18 cellular contexts compared by ENCODE assay signal in genomic region chr12:6432991-6433390, GRCh38. TPM values are rescaled to one million over a fixed set of nuclear protein-coding genes. Genes with fewer than 3 reads are reported as not detected.
A peak's percentile ranks its signal among the peaks of the same experiment; 100 is the strongest.
DNase-seq lines count a peak whose midpoint lies in the region; ATAC-seq, FAIRE-seq and TF ChIP-seq lines count a peak whose summit lies in the region.
"Had no signal": no experiment of that assay in that cellular context is flagged by ENCODE, and none has a peak within 500 bp of the region (broad histone marks: within the 10 kb centered on the region; RNA-seq: fewer than 3 reads in every experiment).

No MANE protein-coding gene starts in this region.

- H3K27me3 Mint-ChIP-seq in CD4-positive, alpha-beta T cell, result no peaks in the 10 kb centered on the region
- H3K27me3 Mint-ChIP-seq in activated B cell treated with CpG ODN at 0.5 μM for 24 hours, result no peaks in the 10 kb centered on the region
- H3K27me3 Mint-ChIP-seq in memory B cell, result no peaks in the 10 kb centered on the region

- no peak for TF ChIP-seq CTCF in CD4-positive, alpha-beta T cell (IDR thresholded peaks at IDR 0.05)
- TF ChIP-seq CTCF in activated B cell treated with CpG ODN at 0.5 μM for 24 hours (IDR thresholded peaks at IDR 0.05), result no peak

- no peaks in the 10 kb centered on the region for H3K9me3 ChIP-seq in CD4-positive, alpha-beta T cell (ENCODE audit: control insufficient read depth, low read length)

- H3K36me3 Mint-ChIP-seq in CD4-positive, alpha-beta T cell (ENCODE audit: low read depth), result no peaks in the 10 kb centered on the region
- no peaks in the 10 kb centered on the region for H3K36me3 Mint-ChIP-seq in activated B cell treated with CpG ODN at 0.5 μM for 24 hours (ENCODE audit: low read depth)
- H3K36me3 Mint-ChIP-seq in memory B cell, result no peaks in the 10 kb centered on the region

- peak; percentile 56 for ATAC-seq in CD4-positive, alpha-beta T cell (ENCODE audit: poor library complexity)
- ATAC-seq in activated B cell treated with CpG ODN at 0.5 μM for 24 hours (ENCODE audit: low read depth) (peak; percentile 57), memory B cell (ENCODE audit: low read depth) (peak; percentile 88), left ventricle myocardium superior (no peak)

- no peak for FAIRE-seq in GM12891 (lab: Jason Lieb, UNC)
- FAIRE-seq: HTR-8/SVneo had no signal

- TF ChIP-seq POLR2A in GM12891 (IDR thresholded peaks at IDR 0.05; ENCODE audit: low read depth, low read length), result no peak

- CTCF ChIA-PET in CD4-positive, alpha-beta T cell (lab: Charles Lee), result interaction anchor here (1.4 kb wide), 1 partner anchor 33 kb away, joined by 4 read pairs; no protein-coding TSS in a partner anchor
- CTCF ChIA-PET in activated B cell treated with CpG ODN at 0.5 μM for 24 hours (lab: Charles Lee), result interaction anchor here (1.0 to 2.3 kb wide), 2 partner anchors 10 to 33 kb away, joined by 3 to 8 read pairs; no protein-coding TSS in a partner anchor

- no peaks in the 10 kb centered on the region for H3K27me3 ChIP-seq in CD4-positive, alpha-beta T cell (ENCODE audit: control insufficient read depth, insufficient read depth, low read length)

- peaks cover 52% of the 10 kb centered on the region for H3K4me1 Mint-ChIP-seq in CD4-positive, alpha-beta T cell (ENCODE audit: low read depth)
- peaks cover 46% of the 10 kb centered on the region for H3K4me1 Mint-ChIP-seq in activated B cell treated with CpG ODN at 0.5 μM for 24 hours
- peaks cover 32% of the 10 kb centered on the region for H3K4me1 Mint-ChIP-seq in memory B cell

- intact Hi-C loops in CD4-positive, alpha-beta T cell (cut with DNase I, micrococcal nuclease), result no loop called here
- intact Hi-C loops in activated B cell treated with CpG ODN at 0.5 μM for 24 hours (cut with micrococcal nuclease) (no loop called here), left ventricle myocardium superior (cut with micrococcal nuclease) (no loop called here)

- no peak overlapping the region for H3K27ac ChIP-seq in CD4-positive, alpha-beta T cell (ENCODE audit: low read depth, low read length)

- POLR2A ChIA-PET in CD4-positive, alpha-beta T cell (lab: Charles Lee), result interaction anchor here (0.6 to 3.9 kb wide), 7 partner anchors 13 to 102 kb away, joined by 3 to 33 read pairs (median 26); partner anchors contain the start of genes CD27, GAPDH, TAPBPL and VAMP1
- POLR2A ChIA-PET in activated B cell treated with CpG ODN at 0.5 μM for 24 hours (lab: Charles Lee), result interaction anchor here (1.1 to 3.7 kb wide), 5 partner anchors 11 to 38 kb away, joined by 3 to 28 read pairs (median 19); partner anchors contain the start of genes CD27 and TAPBPL

- DNase-seq in CD4-positive, alpha-beta T cell, result peak in 2 of 10 experiments; percentile 10 to 20
- DNase-seq in GM12891 (ENCODE audit: insufficient read length, low spot score), result no peak
- DNase-seq in activated B cell treated with CpG ODN at 0.5 μM for 24 hours, result no peak
- no peak for DNase-seq in memory B cell (ENCODE audit: low spot score in 2 of 2)
- DNase-seq in DMS 273 treated with DMSO at 0.1 percent for 48 hours (lab: John Stamatoyannopoulos, UW), result no peak
- no peak for DNase-seq in left ventricle myocardium superior
- no peak for DNase-seq in medulla oblongata (ENCODE audit: extremely low spot score)
- DNase-seq: foreskin melanocyte, H9, NCI-H1930, NCI-H510A, OCI-M1 had no signal

- no peak overlapping the region for H3K4me3 Mint-ChIP-seq in CD4-positive, alpha-beta T cell
- peak overlapping the region; percentile 24 for H3K4me3 Mint-ChIP-seq in activated B cell treated with CpG ODN at 0.5 μM for 24 hours
- peak overlapping the region; percentile 41 for H3K4me3 Mint-ChIP-seq in memory B cell
- H3K4me3 Mint-ChIP-seq: nephron had no signal

- no peaks in the 10 kb centered on the region for H3K9me3 Mint-ChIP-seq in CD4-positive, alpha-beta T cell
- H3K9me3 Mint-ChIP-seq in activated B cell treated with CpG ODN at 0.5 μM for 24 hours (no peaks in the 10 kb centered on the region), memory B cell (no peaks in the 10 kb centered on the region)
- H3K9me3 Mint-ChIP-seq: nephron had no signal

- peak overlapping the region; percentile 91 for H3K27ac Mint-ChIP-seq in CD4-positive, alpha-beta T cell
- H3K27ac Mint-ChIP-seq in activated B cell treated with CpG ODN at 0.5 μM for 24 hours (peak overlapping the region; percentile 78), memory B cell (peak overlapping the region; percentile 82)

TF ChIP-seq in GM12891, 5 proteins besides CTCF, POLR2A, EP300 and RAD21:
- peak; percentile 81 for TF ChIP-seq SPI1 (IDR thresholded peaks at IDR 0.05; ENCODE audit: low read depth, low read length)
- TF ChIP-seq TAF1 (IDR thresholded peaks at IDR 0.05; ENCODE audit: low read depth, low read length), result no peak
- no peak for TF ChIP-seq PAX5 (IDR thresholded peaks at IDR 0.05; ENCODE audit: insufficient read depth, low read length, severe bottlenecking)

RNA-seq across cellular contexts. Expression of gene CD27, which starts 11.8 kb away (rescaled TPM):
- 10 to 100 TPM; 42.7 to 46.1 TPM for total RNA-seq in CD4-positive, alpha-beta T cell
- polyA plus RNA-seq in GM12891 (2012; ENCODE audit: low read depth, missing spikeins), result 112 TPM
- total RNA-seq in activated B cell treated with CpG ODN at 0.5 μM for 24 hours, result 39.3 and 43.8 TPM in 2 replicates
- 0.20 TPM for total RNA-seq in left ventricle myocardium superior
- total RNA-seq: chondrocyte, MCF 10A, pulmonary artery endothelial cell had no signal

RNA-seq across cellular contexts. Expression of gene TAPBPL, which starts 18.9 kb away (rescaled TPM):
- total RNA-seq in CD4-positive, alpha-beta T cell, result 10 to 100 TPM; 14.7 to 15.8 TPM
- 29.7 TPM for polyA plus RNA-seq in GM12891 (2012; ENCODE audit: low read depth, missing spikeins)
- total RNA-seq in activated B cell treated with CpG ODN at 0.5 μM for 24 hours (52.5 and 64.0 TPM in 2 replicates), left ventricle myocardium superior (13.1 TPM)

RNA-seq across cellular contexts. Expression of gene VAMP1, which starts 37.5 kb away (rescaled TPM):
- total RNA-seq in CD4-positive, alpha-beta T cell, result 10 to 100 TPM; 84.8 to 87.7 TPM
- polyA plus RNA-seq in GM12891 (2012; ENCODE audit: low read depth, missing spikeins), result 30.6 TPM
- total RNA-seq in activated B cell treated with CpG ODN at 0.5 μM for 24 hours (32.9 and 34.5 TPM in 2 replicates), left ventricle myocardium superior (3.6 TPM)

RNA-seq across cellular contexts. Expression of gene LTBR, which starts 49.0 kb away (rescaled TPM):
- total RNA-seq in CD4-positive, alpha-beta T cell, result under 1 TPM; 0.38 to 0.67 TPM
- 3.5 TPM for polyA plus RNA-seq in GM12891 (2012; ENCODE audit: low read depth, missing spikeins)
- total RNA-seq in activated B cell treated with CpG ODN at 0.5 μM for 24 hours (0.33 TPM in 1 of 2 replicates, not detected in the other), left ventricle myocardium superior (32.9 TPM)

RNA-seq across cellular contexts. Expression of gene SCNN1A, which starts 57.6 kb away (rescaled TPM):
- 1 to 10 TPM; 1.1 to 2.0 TPM for total RNA-seq in CD4-positive, alpha-beta T cell
- polyA plus RNA-seq in GM12891 (2012; ENCODE audit: low read depth, missing spikeins), result 0.12 TPM
- total RNA-seq in activated B cell treated with CpG ODN at 0.5 μM for 24 hours (not detected in 2 replicates), left ventricle myocardium superior (1.7 TPM)
- total RNA-seq: temporal lobe had no signal

Comparison
In these comparisons a context has a peak if more than half of its experiments do, and no peak if none do; other contexts are left out.
1. RNA of gene CD27, which starts 11.8 kb away (total RNA-seq): 42.7 to 46.1 TPM in CD4-positive, alpha-beta T cell and 39.3 to 43.8 TPM in activated B cell treated with CpG ODN at 0.5 μM for 24 hours; 0.20 TPM in left ventricle myocardium superior (single experiment); every median in the first group is over 10 times any median in the second.
2. Peak in every context shown above with its lines, with median percentiles within 50 percentile points of each other: H3K27ac Mint-ChIP-seq.